In genomic region chr20:25256226-25256859, GRCh38 we compare ENCODE assay signal across 2 cellular contexts.
TF ChIP-seq lines count a peak whose summit lies in the region.

No MANE protein-coding gene starts in this region.

TF ChIP-seq in H1, 55 proteins besides CTCF, POLR2A, EP300 and RAD21:
- TF ChIP-seq ASH2L (IDR thresholded peaks at IDR 0.05; ENCODE audit: low read length) = no peak
- no peak for TF ChIP-seq SUZ12 (IDR thresholded peaks at IDR 0.05; ENCODE audit: low read length)
- TF ChIP-seq HDAC6 (IDR thresholded peaks at IDR 0.05; ENCODE audit: low read depth, low read length) = no peak
- no peak for TF ChIP-seq RXRA (IDR thresholded peaks at IDR 0.05; ENCODE audit: insufficient read depth, low read depth, low read length)
- no peak for TF ChIP-seq SAP30 (IDR thresholded peaks at IDR 0.05; ENCODE audit: insufficient read depth, insufficient replicate concordance, low read length)
- no peak for TF ChIP-seq BRCA1 (IDR thresholded peaks at IDR 0.05; ENCODE audit: low read depth, low read length)
- TF ChIP-seq BCL11A (IDR thresholded peaks at IDR 0.05; ENCODE audit: low read depth in 2 of 2, low read length in 2 of 2) = no peak
- no peak for TF ChIP-seq CHD1 (IDR thresholded peaks at IDR 0.05; ENCODE audit: low read depth, low read length)

TF ChIP-seq in HepG2, 621 proteins besides CTCF, POLR2A, EP300 and RAD21:
- TF ChIP-seq DZIP1 (CRISPR knock-in tag; IDR thresholded peaks at IDR 0.05) (no peak), KDM2A (CRISPR knock-in tag; IDR thresholded peaks at IDR 0.05; ENCODE audit: borderline replicate concordance, low read depth) (peak; percentile 15; the same call in 1 of the 2 replicates)
